ENCODE assay signal across 11 cellular contexts in genomic region chr10:14389981-14390590, GRCh38. TPM values are rescaled to one million over a fixed set of nuclear protein-coding genes. Genes with fewer than 3 reads are reported as not detected.
DNase-seq lines count a peak whose midpoint lies in the region; ATAC-seq and TF ChIP-seq lines count a peak whose summit lies in the region.
"Had no signal": no experiment of that assay in that cellular context is flagged by ENCODE, and none has a peak within 500 bp of the region (broad histone marks: within the 10 kb centered on the region; RNA-seq: fewer than 3 reads in every experiment).

No MANE protein-coding gene starts in this region.

- TF ChIP-seq CTCF in heart left ventricle (IDR thresholded peaks at IDR 0.05), result no peak

- no peak for TF ChIP-seq POLR2A in heart left ventricle (IDR thresholded peaks at IDR 0.05)

- no peak overlapping the region for H3K4me3 ChIP-seq in Jurkat, Clone E6-1 (ENCODE audit: low read length)
- no peak overlapping the region for H3K4me3 ChIP-seq in MG63
- no peak overlapping the region for H3K4me3 ChIP-seq in heart left ventricle
- H3K4me3 ChIP-seq: sigmoid colon had no signal

- peaks cover 45% of the 10 kb centered on the region for H3K4me1 Mint-ChIP-seq in activated CD4-positive, alpha-beta memory T cell treated with anti-CD3 and anti-CD28 coated beads for 36 hours (ENCODE audit: low read depth)
- H3K4me1 Mint-ChIP-seq in activated CD4-positive, alpha-beta memory T cell treated with anti-CD3 and anti-CD28 coated beads, Interleukin-2, amount 10 ng/mL, durations not matched to agents 7 days and 5 days, result peaks cover 17% of the 10 kb centered on the region

- no peak overlapping the region for H3K27ac ChIP-seq in heart left ventricle
- H3K27ac ChIP-seq: sigmoid colon had no signal

- peak; percentile 71 for DNase-seq in activated CD4-positive, alpha-beta memory T cell treated with anti-CD3 and anti-CD28 coated beads for 36 hours
- DNase-seq in activated CD4-positive, alpha-beta memory T cell treated with anti-CD3 and anti-CD28 coated beads, Interleukin-2, amount 10 ng/mL, durations not matched to agents 7 days and 5 days, result no peak
- DNase-seq in HEK293T (ENCODE audit: extremely low spot score) (no peak), MG63 (no peak), NCI-H2029 treated with DMSO at 0.1 percent for 48 hours (lab: John Stamatoyannopoulos, UW) (no peak), heart left ventricle (no peak)
- DNase-seq in Jurkat, Clone E6-1 (ENCODE audit: low read depth, low spot score), result peak; percentile 25
- DNase-seq in stimulated activated CD8-positive, alpha-beta memory T cell treated with anti-CD3 and anti-CD28 coated beads, Interleukin-4, amount 100 ng/mL, for 48 hours, result peak; percentile 31
- DNase-seq: dermis blood vessel endothelial cell, NCI-H1930, sigmoid colon had no signal

- H3K4me3 Mint-ChIP-seq in activated CD4-positive, alpha-beta memory T cell treated with anti-CD3 and anti-CD28 coated beads for 36 hours, result no peak overlapping the region
- no peak overlapping the region for H3K4me3 Mint-ChIP-seq in activated CD4-positive, alpha-beta memory T cell treated with anti-CD3 and anti-CD28 coated beads, Interleukin-2, amount 10 ng/mL, durations not matched to agents 7 days and 5 days

- no peaks in the 10 kb centered on the region for H3K4me1 ChIP-seq in heart left ventricle

- no peaks in the 10 kb centered on the region for H3K36me3 Mint-ChIP-seq in activated CD4-positive, alpha-beta memory T cell treated with anti-CD3 and anti-CD28 coated beads for 36 hours
- no peaks in the 10 kb centered on the region for H3K36me3 Mint-ChIP-seq in activated CD4-positive, alpha-beta memory T cell treated with anti-CD3 and anti-CD28 coated beads, Interleukin-2, amount 10 ng/mL, durations not matched to agents 7 days and 5 days (ENCODE audit: low read depth)

- intact Hi-C loops in activated CD4-positive, alpha-beta memory T cell treated with anti-CD3 and anti-CD28 coated beads for 36 hours (cut with micrococcal nuclease), result loop anchor here (1.0 to 10.0 kb wide), 12 partner anchors 8 to 603 kb away; partner anchors contain the start of genes DCLRE1C, MEIG1 and SUV39H2
- intact Hi-C loops in heart left ventricle (cut with DNase I), result loop anchor here in 2 of 10 donors (10.0 kb wide), 1 partner anchor 85 kb away; no protein-coding TSS in a partner anchor

- CTCF ChIA-PET in activated CD4-positive, alpha-beta memory T cell treated with anti-CD3 and anti-CD28 coated beads for 36 hours (lab: Charles Lee), result no interaction called here
- CTCF ChIA-PET in activated CD4-positive, alpha-beta memory T cell treated with anti-CD3 and anti-CD28 coated beads, Interleukin-2, amount 10 ng/mL, durations not matched to agents 7 days and 5 days (lab: Charles Lee), result no interaction called here
- CTCF ChIA-PET in HEK293T (lab: Yijun Ruan, JAX), result no interaction called here

- ATAC-seq in heart left ventricle, result no peak

- H3K9me3 ChIP-seq in MG63, result peaks cover 8% of the 10 kb centered on the region; the same call in 1 of the 2 replicates
- peaks cover 0 to 6% (median 0%) of the 10 kb centered on the region in 12 donors for H3K9me3 ChIP-seq in heart left ventricle
- H3K9me3 ChIP-seq: sigmoid colon had no signal

- POLR2A ChIA-PET in activated CD4-positive, alpha-beta memory T cell treated with anti-CD3 and anti-CD28 coated beads for 36 hours (lab: Charles Lee), result no interaction called here
- POLR2A ChIA-PET in activated CD4-positive, alpha-beta memory T cell treated with anti-CD3 and anti-CD28 coated beads, Interleukin-2, amount 10 ng/mL, durations not matched to agents 7 days and 5 days (lab: Charles Lee), result no interaction called here
- POLR2A ChIA-PET in HEK293T (lab: Yijun Ruan, JAX), result no interaction called here

- peak overlapping the region; percentile 0 for H3K27ac Mint-ChIP-seq in activated CD4-positive, alpha-beta memory T cell treated with anti-CD3 and anti-CD28 coated beads for 36 hours
- H3K27ac Mint-ChIP-seq in activated CD4-positive, alpha-beta memory T cell treated with anti-CD3 and anti-CD28 coated beads, Interleukin-2, amount 10 ng/mL, durations not matched to agents 7 days and 5 days, result no peak overlapping the region

- peaks cover 16% of the 10 kb centered on the region for H3K9me3 Mint-ChIP-seq in activated CD4-positive, alpha-beta memory T cell treated with anti-CD3 and anti-CD28 coated beads for 36 hours
- peaks cover 5% of the 10 kb centered on the region for H3K9me3 Mint-ChIP-seq in activated CD4-positive, alpha-beta memory T cell treated with anti-CD3 and anti-CD28 coated beads, Interleukin-2, amount 10 ng/mL, durations not matched to agents 7 days and 5 days

- 89 to 94% (median 91%) methylated on average over 2 of the region's 2 CpGs for WGBS in heart left ventricle, 4 donors

- H3K27me3 ChIP-seq in MG63 (no peaks in the 10 kb centered on the region), heart left ventricle (no peaks in the 10 kb centered on the region)
- H3K27me3 ChIP-seq: sigmoid colon had no signal

- H3K27me3 Mint-ChIP-seq in activated CD4-positive, alpha-beta memory T cell treated with anti-CD3 and anti-CD28 coated beads for 36 hours, result peaks cover 22% of the 10 kb centered on the region
- H3K27me3 Mint-ChIP-seq in activated CD4-positive, alpha-beta memory T cell treated with anti-CD3 and anti-CD28 coated beads, Interleukin-2, amount 10 ng/mL, durations not matched to agents 7 days and 5 days, result peaks cover 56% of the 10 kb centered on the region

- H3K36me3 ChIP-seq in MG63, result no peaks in the 10 kb centered on the region
- H3K36me3 ChIP-seq in heart left ventricle, result no peaks in the 10 kb centered on the region
- H3K36me3 ChIP-seq: sigmoid colon had no signal

TF ChIP-seq in HEK293T, 16 proteins besides CTCF, POLR2A, EP300 and RAD21:
- TF ChIP-seq ELF4 (IDR thresholded peaks at IDR 0.05), result peak; percentile 71
- TF ChIP-seq L3MBTL2 (conservative IDR thresholded peaks at IDR 0.05), result no peak

RNA-seq across cellular contexts. Expression of gene FRMD4A, which starts 59.4 kb away (rescaled TPM):
- 1 to 10 TPM in 1 of 2 experiments, under 1 TPM in 1; 0.31 to 1.7 TPM for total RNA-seq in activated CD4-positive, alpha-beta memory T cell treated with anti-CD3 and anti-CD28 coated beads for 36 hours
- total RNA-seq in activated CD4-positive, alpha-beta memory T cell treated with anti-CD3 and anti-CD28 coated beads, Interleukin-2, amount 10 ng/mL, durations not matched to agents 7 days and 5 days, result under 1 TPM; 0.30 to 0.35 TPM
- polyA plus RNA-seq in Jurkat, Clone E6-1 (2012; ENCODE audit: insufficient read depth, insufficient read length), result 2.1 TPM
- total RNA-seq in MG63 (2014; rRNA removed; shearing (Covaris generic); ENCODE audit: low replicate concordance), result 2.4 and 8.8 TPM in 2 replicates
- total RNA-seq in heart left ventricle, result 10 to 100 TPM; 19.5 to 58.1 (median 31.9) TPM
- polyA plus RNA-seq in heart left ventricle, result 10 to 100 TPM; 12.2 to 21.3 TPM

Comparison
In these comparisons a context has a peak if more than half of its experiments do, and no peak if none do; other contexts are left out.
1. DNase-seq: peak in activated CD4-positive, alpha-beta memory T cell treated with anti-CD3 and anti-CD28 coated beads for 36 hours (single experiment), Jurkat, Clone E6-1 (single experiment) and stimulated activated CD8-positive, alpha-beta memory T cell treated with anti-CD3 and anti-CD28 coated beads, Interleukin-4, amount 100 ng/mL, for 48 hours (single experiment); none in activated CD4-positive, alpha-beta memory T cell treated with anti-CD3 and anti-CD28 coated beads, Interleukin-2, amount 10 ng/mL, durations not matched to agents 7 days and 5 days (single experiment), HEK293T (single experiment), MG63 (single experiment), NCI-H2029 treated with DMSO at 0.1 percent for 48 hours (single experiment) and heart left ventricle (0 of 5).